8 cellular contexts compared by ENCODE assay signal in the genomic region with DNA sequence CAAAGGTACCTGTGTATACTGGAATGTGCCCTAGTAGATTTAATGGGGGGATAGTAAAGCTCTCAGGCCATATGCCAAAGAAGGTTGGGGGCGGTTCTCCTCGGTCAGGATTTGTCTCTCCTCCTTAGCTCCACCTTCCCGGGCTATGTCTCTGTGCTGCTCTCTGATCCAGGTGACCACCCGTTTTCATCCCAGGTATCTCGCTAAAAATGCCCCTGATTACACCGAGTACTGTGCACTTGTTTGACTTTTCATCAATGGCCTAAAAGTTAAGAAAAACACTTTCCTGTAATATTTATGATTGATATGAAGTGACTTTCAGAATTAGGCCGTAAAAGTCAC. TPM values are rescaled to one million over a fixed set of nuclear protein-coding genes. Genes with fewer than 3 reads are reported as not detected.
DNase-seq lines count a peak whose midpoint lies in the region; ATAC-seq, FAIRE-seq and TF ChIP-seq lines count a peak whose summit lies in the region.

No MANE protein-coding gene starts in this region.

- peak overlapping the region; percentile 99 for H4K5ac ChIP-seq in H1 (ENCODE audit: insufficient read length, low read depth, low read length)

- H4K91ac ChIP-seq in H1 (replicated peaks; ENCODE audit: insufficient read length, low read length), result no peak overlapping the region

- H3K4me3 ChIP-seq in OCI-LY3 (ENCODE audit: low read length) (peak overlapping the region; percentile 97), H1 (ENCODE audit: extremely low read depth in 1 of 4, insufficient read depth in 2 of 4, low read depth in 3 of 4, low read length in 4 of 4) (peak overlapping the region; percentile 87 to 94 (median 93))

- no peak for TF ChIP-seq POLR2A in H1 (IDR thresholded peaks at IDR 0.05; ENCODE audit: control extremely low read depth in 1 of 2, low read depth in 2 of 2, low read length in 2 of 2)

- H2BK15ac ChIP-seq in H1 (ENCODE audit: low read length), result no peak overlapping the region

- no peak overlapping the region for H3K56ac ChIP-seq in H1 (replicated peaks; ENCODE audit: insufficient read length, low read depth, low read length)

- H2AFZ ChIP-seq in OCI-LY3 (ENCODE audit: low read depth, low read length) (no peak overlapping the region), H1 (ENCODE audit: low read length) (no peak overlapping the region)

- peaks cover 17% of the 10 kb centered on the region for H3K36me3 ChIP-seq in OCI-LY3 (replicated peaks; ENCODE audit: low read depth, low read length)
- H3K36me3 ChIP-seq in H1 (ENCODE audit: control insufficient read depth in 2 of 4, insufficient read depth in 4 of 4, low read length in 3 of 4), result peaks cover 37 to 64% (median 55%) of the 10 kb centered on the region in 4 experiments

- no peak overlapping the region for H2BK12ac ChIP-seq in H1 (ENCODE audit: low read depth, low read length)

- H3K4me3 Mint-ChIP-seq in T-helper 1 cell treated with Interleukin-12 subunit alpha and Interleukin-12 subunit beta and Interleukin-4 antibody, amounts not matched to agents 30 μg/mL and 1 μg/mL, for 36 hours, result peak overlapping the region; percentile 98
- peak overlapping the region; percentile 100 for H3K4me3 Mint-ChIP-seq in neural crest cell

- no peak for FAIRE-seq in H1 (lab: Jason Lieb, UNC)

- no peaks in the 10 kb centered on the region for H3K9me3 Mint-ChIP-seq in T-helper 1 cell treated with Interleukin-12 subunit alpha and Interleukin-12 subunit beta and Interleukin-4 antibody, amounts not matched to agents 30 μg/mL and 1 μg/mL, for 36 hours
- no peaks in the 10 kb centered on the region for H3K9me3 Mint-ChIP-seq in neural crest cell

- CTCF ChIA-PET in H1 (lab: Charles Lee; ENCODE audit: partially characterized antibody), result interaction anchor here (0.8 to 2.1 kb wide), 5 partner anchors 37 to 299 kb away, joined by 3 to 6 read pairs (median 3); no protein-coding TSS in a partner anchor

- H3K14ac ChIP-seq in H1 (ENCODE audit: insufficient read length), result no peak overlapping the region

- 17% methylated on average over 7 of the region's 7 CpGs; no CpG with 5 or more reads in 1 of the 2 experiments for WGBS in H1 (ENCODE audit: extremely low coverage in 1 of 2, insufficient coverage in 1 of 2, insufficient read length in 1 of 2, insufficient replicate concordance in 2 of 2, low coverage in 1 of 2, low lambda C conversion rate in 2 of 2, missing lambda C conversion rate in 1 of 2), 2 experiments

- H3K9me3 ChIP-seq in OCI-LY3 (ENCODE audit: insufficient read depth, low read length) (no peaks in the 10 kb centered on the region), H1 (ENCODE audit: insufficient read depth in 2 of 2, low read depth in 1 of 2, low read length in 1 of 2) (no peaks in the 10 kb centered on the region)

- no peak overlapping the region for H3K18ac ChIP-seq in H1 (ENCODE audit: extremely low read depth, low read length)

- peak overlapping the region; percentile 86 for H3K9ac ChIP-seq in OCI-LY3 (ENCODE audit: low read length)
- peak overlapping the region; percentile 61 to 94 (median 92); a peak in 5 of 7 replicates for H3K9ac ChIP-seq in H1 (replicated peaks in 1 of 4; ENCODE audit: extremely low read depth in 1 of 4, low read depth in 3 of 4, low read length in 3 of 4)

- H3K27ac Mint-ChIP-seq in T-helper 1 cell treated with Interleukin-12 subunit alpha and Interleukin-12 subunit beta and Interleukin-4 antibody, amounts not matched to agents 30 μg/mL and 1 μg/mL, for 36 hours, result peak overlapping the region; percentile 73
- peak overlapping the region; percentile 13 for H3K27ac Mint-ChIP-seq in neural crest cell (ENCODE audit: unreplicated experiment)

- 0 out of 2 replicates have a peak overlapping the region, but pooled peaks have one; percentile 74 for H3K27ac ChIP-seq in OCI-LY3 (ENCODE audit: low read length)
- H3K27ac ChIP-seq in H1 (ENCODE audit: low read depth, low read length), result peak overlapping the region; percentile 88; the same call in 1 of the 2 replicates

- no peak for ATAC-seq in HG03095 (IDR thresholded peaks at IDR 0.05; ENCODE audit: unreplicated experiment)

- peaks cover 17% of the 10 kb centered on the region for H3K23me2 ChIP-seq in H1 (ENCODE audit: low read depth, low read length)

- no peaks in the 10 kb centered on the region for H3K27me3 Mint-ChIP-seq in T-helper 1 cell treated with Interleukin-12 subunit alpha and Interleukin-12 subunit beta and Interleukin-4 antibody, amounts not matched to agents 30 μg/mL and 1 μg/mL, for 36 hours (ENCODE audit: low read depth)
- no peaks in the 10 kb centered on the region for H3K27me3 Mint-ChIP-seq in neural crest cell (ENCODE audit: low read depth)

- peaks cover 7% of the 10 kb centered on the region; the same call in 1 of the 2 replicates for H3K4me1 ChIP-seq in OCI-LY3 (ENCODE audit: low read length)
- peaks cover 0 to 7% (median 5%) of the 10 kb centered on the region in 4 experiments; a peak in 6 of 7 replicates for H3K4me1 ChIP-seq in H1 (replicated peaks in 1 of 4; ENCODE audit: control insufficient read depth in 3 of 4, insufficient read depth in 4 of 4, low read length in 3 of 4)

- TF ChIP-seq CTCF in OCI-LY3 (IDR thresholded peaks at IDR 0.05; ENCODE audit: low read depth, low read length), result no peak
- TF ChIP-seq CTCF in H1 (IDR thresholded peaks at IDR 0.05; ENCODE audit: control extremely low read depth in 1 of 3, insufficient read depth in 1 of 3, low read depth in 1 of 3, low read length in 3 of 3), result no peak
- no peak for TF ChIP-seq CTCF in neural crest cell (conservative IDR thresholded peaks at IDR 0.05)

- H4K20me1 ChIP-seq in OCI-LY3 (ENCODE audit: insufficient read depth, low read length) (no peaks in the 10 kb centered on the region), H1 (replicated peaks in 1 of 2; ENCODE audit: control insufficient read depth in 1 of 2, insufficient read depth in 2 of 2, low read length in 2 of 2) (peaks cover 7 to 22% of the 10 kb centered on the region in 2 experiments)

- no peak overlapping the region for H4K8ac ChIP-seq in H1 (ENCODE audit: extremely low read depth, insufficient read depth, low read length)

- peaks cover 29% of the 10 kb centered on the region for H3K4me1 Mint-ChIP-seq in T-helper 1 cell treated with Interleukin-12 subunit alpha and Interleukin-12 subunit beta and Interleukin-4 antibody, amounts not matched to agents 30 μg/mL and 1 μg/mL, for 36 hours (ENCODE audit: low read depth)
- H3K4me1 Mint-ChIP-seq in neural crest cell, result peaks cover 43% of the 10 kb centered on the region

- POLR2A ChIA-PET in H1 (lab: Charles Lee; ENCODE audit: partially characterized antibody), result interaction anchor here (0.7 to 2.7 kb wide), 11 partner anchors 9 to 289 kb away, joined by 3 to 12 read pairs (median 4); no protein-coding TSS in a partner anchor

- no peak for TF ChIP-seq EP300 in H1 (IDR thresholded peaks at IDR 0.05; ENCODE audit: borderline replicate concordance in 1 of 2, low read depth in 2 of 2, low read length in 2 of 2)

- H3K36me3 Mint-ChIP-seq in T-helper 1 cell treated with Interleukin-12 subunit alpha and Interleukin-12 subunit beta and Interleukin-4 antibody, amounts not matched to agents 30 μg/mL and 1 μg/mL, for 36 hours (ENCODE audit: low read depth), result peaks cover 44% of the 10 kb centered on the region
- peaks cover 18% of the 10 kb centered on the region for H3K36me3 Mint-ChIP-seq in neural crest cell (ENCODE audit: low read depth)

- H3K27me3 ChIP-seq in OCI-LY3 (ENCODE audit: low read depth, low read length), result no peaks in the 10 kb centered on the region
- no peaks in the 10 kb centered on the region for H3K27me3 ChIP-seq in H1 (replicated peaks in 1 of 4; ENCODE audit: control insufficient read depth in 3 of 4, extremely low read depth in 1 of 4, insufficient read depth in 3 of 4, low read length in 3 of 4)

- H3K4me2 ChIP-seq in OCI-LY3 (ENCODE audit: low read length) (peak overlapping the region; percentile 92), H1 (ENCODE audit: insufficient read depth in 1 of 2, low read depth in 2 of 2, low read length in 2 of 2) (peak overlapping the region; percentile 88 to 97)

- H2AK5ac ChIP-seq in H1 (ENCODE audit: low read depth, low read length), result no peak overlapping the region

- no peak overlapping the region for H2BK120ac ChIP-seq in H1 (replicated peaks; ENCODE audit: low read depth, low read length)

- H2BK20ac ChIP-seq in H1 (ENCODE audit: low read length), result no peak overlapping the region

- no peak for TF ChIP-seq RAD21 in H1 (IDR thresholded peaks at IDR 0.05 in 1 of 2, conservative IDR thresholded peaks at IDR 0.05 in 1 of 2; ENCODE audit: low read depth in 2 of 2, low read length in 2 of 2)

- H3K23ac ChIP-seq in H1 (ENCODE audit: insufficient read length), result no peak overlapping the region

- H3K79me1 ChIP-seq in H1 (ENCODE audit: low read depth, low read length), result peaks cover 18% of the 10 kb centered on the region

- H2BK5ac ChIP-seq in H1 (ENCODE audit: low read depth, low read length), result 0 out of 2 replicates have a peak overlapping the region, but pooled peaks have one; percentile 91

- H3K79me2 ChIP-seq in OCI-LY3 (ENCODE audit: low read length), result peaks cover 83% of the 10 kb centered on the region
- H3K79me2 ChIP-seq in H1 (ENCODE audit: control insufficient read depth in 1 of 2, insufficient read depth in 2 of 2, low read length in 2 of 2), result peaks cover 15 to 79% of the 10 kb centered on the region in 2 experiments

- no peak overlapping the region for H3K4ac ChIP-seq in H1 (replicated peaks; ENCODE audit: insufficient read length, low read depth, low read length)

- DNase-seq in T-helper 1 cell (no peak), H1 (ENCODE audit: low read depth in 1 of 2, low spot score in 2 of 2) (no peak), neural crest cell (ENCODE audit: low read depth, low spot score) (no peak), AG08395 (ENCODE audit: low spot score) (no peak), NCI-H1436 treated with DMSO at 0.1 percent for 48 hours (lab: John Stamatoyannopoulos, UW) (no peak)

RNA-seq across cellular contexts. Expression of a gene that starts 0.7 kb away (rescaled TPM):
- total RNA-seq in H1 (2021; fragmentation: NEBNext Ultra II Directional; extraction: Animal tissue kit (Norgen Biotek cat#: 25700)), result 72.7 and 77.1 TPM in 2 replicates
- 191 and 302 TPM in 2 replicates for polyA plus RNA-seq in H1 (2011; rRNA removed)
- polyA plus RNA-seq in H1 (2011; cell fraction: cytosol; rRNA removed), result 224 TPM
- 78.2 TPM for polyA plus RNA-seq in H1 (2011; cell fraction: nucleus; rRNA removed)
- polyA plus RNA-seq in H1 (2012, experiment 1 of 2), result 190 to 231 TPM (median 207 TPM) in 4 replicates
- 78.3 TPM for polyA plus RNA-seq in H1 (2012, experiment 2 of 2)
- 141 TPM for polyA plus RNA-seq in H1 (2013, experiment 1 of 2)
- polyA plus RNA-seq in H1 (2013, experiment 2 of 2), result 146 TPM
- polyA minus RNA-seq in H1 (2011; rRNA and poly(A)+ RNA removed), result 9.3 and 11.6 TPM in 2 replicates
- 55.8 TPM for polyA minus RNA-seq in H1 (2011; cell fraction: cytosol; rRNA and poly(A)+ RNA removed)
- 31.5 TPM for polyA minus RNA-seq in H1 (2011; cell fraction: nucleus; rRNA and poly(A)+ RNA removed)
- 50.2 and 52.3 TPM in 2 replicates for total RNA-seq in neural crest cell

RNA-seq across cellular contexts. Expression of a gene that starts 2.3 kb away (rescaled TPM):
- total RNA-seq in H1 (2021; fragmentation: NEBNext Ultra II Directional; extraction: Animal tissue kit (Norgen Biotek cat#: 25700)), result 56.3 and 66.3 TPM in 2 replicates
- 81.5 and 85.5 TPM in 2 replicates for polyA plus RNA-seq in H1 (2011; rRNA removed)
- polyA plus RNA-seq in H1 (2011; cell fraction: cytosol; rRNA removed), result 67.1 TPM
- 71.6 TPM for polyA plus RNA-seq in H1 (2011; cell fraction: nucleus; rRNA removed)
- 75.9 to 89.0 TPM (median 80.9 TPM) in 4 replicates for polyA plus RNA-seq in H1 (2012, experiment 1 of 2)
- 102 TPM for polyA plus RNA-seq in H1 (2012, experiment 2 of 2)
- 87.9 TPM for polyA plus RNA-seq in H1 (2013, experiment 1 of 2)
- polyA plus RNA-seq in H1 (2013, experiment 2 of 2), result 91.7 TPM
- polyA minus RNA-seq in H1 (2011; rRNA and poly(A)+ RNA removed), result 31.6 and 38.0 TPM in 2 replicates
- 32.5 TPM for polyA minus RNA-seq in H1 (2011; cell fraction: cytosol; rRNA and poly(A)+ RNA removed)
- 22.6 TPM for polyA minus RNA-seq in H1 (2011; cell fraction: nucleus; rRNA and poly(A)+ RNA removed)
- 50.8 and 53.2 TPM in 2 replicates for total RNA-seq in neural crest cell
